In genomic region chr12:96136720-96137378, GRCh38 we compare ENCODE assay signal across 1 cellular context.
TF ChIP-seq lines count a peak whose summit lies in the region.

No MANE protein-coding gene starts in this region.

TF ChIP-seq in HepG2, 621 proteins besides CTCF, POLR2A, EP300 and RAD21 (continued from another document):
- TF ChIP-seq FOXK1 (CRISPR knock-in tag; IDR thresholded peaks at IDR 0.05; ENCODE audit: borderline replicate concordance, low read depth), result no peak
- no peak for TF ChIP-seq THAP11 (CRISPR knock-in tag; IDR thresholded peaks at IDR 0.05)
- TF ChIP-seq ZNF337 (CRISPR knock-in tag; IDR thresholded peaks at IDR 0.05; ENCODE audit: borderline replicate concordance, low read depth), result no peak
- no peak for TF ChIP-seq MZF1 (CRISPR knock-in tag; IDR thresholded peaks at IDR 0.05; ENCODE audit: borderline replicate concordance)
- TF ChIP-seq ZNF75D (CRISPR knock-in tag; IDR thresholded peaks at IDR 0.05; ENCODE audit: borderline replicate concordance), result no peak
- no peak for TF ChIP-seq ZNF136 (CRISPR knock-in tag; IDR thresholded peaks at IDR 0.05; ENCODE audit: low read depth)
- no peak for TF ChIP-seq CREB3 (CRISPR knock-in tag; IDR thresholded peaks at IDR 0.05)
- no peak for TF ChIP-seq ZNF468 (CRISPR knock-in tag; IDR thresholded peaks at IDR 0.05)
TF ChIP-seq in HepG2: peak in this region for 0.
